ENCODE assay signal across 9 cellular contexts in genomic region chr20:63658749-63659187, GRCh38. TPM values are rescaled to one million over a fixed set of nuclear protein-coding genes. Genes with fewer than 3 reads are reported as not detected.
A peak's percentile ranks its signal among the peaks of the same experiment; 100 is the strongest.
DNase-seq lines count a peak whose midpoint lies in the region; ATAC-seq, FAIRE-seq and TF ChIP-seq lines count a peak whose summit lies in the region.
"Had no signal": no experiment of that assay in that cellular context is flagged by ENCODE, and none has a peak within 500 bp of the region (broad histone marks: within the 10 kb centered on the region; RNA-seq: fewer than 3 reads in every experiment).

No MANE protein-coding gene starts in this region.

- H3K36me3 ChIP-seq in HCT116 (ENCODE audit: control insufficient read depth in 1 of 2, insufficient read depth in 2 of 2, low read length in 2 of 2) (peaks cover 9 to 15% of the 10 kb centered on the region in 2 experiments), Panc1 (ENCODE audit: control insufficient read depth, insufficient read depth, low read length) (peaks cover 3% of the 10 kb centered on the region; the same call in 1 of the 2 replicates)

- H3K27me3 ChIP-seq in HCT116 (ENCODE audit: insufficient read depth, low read length) (no peaks in the 10 kb centered on the region), Panc1 (ENCODE audit: control insufficient read depth, insufficient read depth, low read length) (no peaks in the 10 kb centered on the region)

- peaks cover 38% of the 10 kb centered on the region for H3K4me1 Mint-ChIP-seq in nephron progenitor cell

- peaks cover 3% of the 10 kb centered on the region for H3K27me3 Mint-ChIP-seq in nephron progenitor cell (ENCODE audit: low read depth, poor library complexity)

- RAD21 ChIA-PET in HCT116 (lab: Charles Lee; ENCODE audit: low non-redundant PET in 1 of 2, low total read pairs in 2 of 2, uncharacterized antibody in 2 of 2, unreplicated experiment in 2 of 2): interaction anchor here (0.6 to 1.3 kb wide), 3 partner anchors 24 to 28 kb away, joined by 3 to 5 read pairs (median 4); no protein-coding TSS in a partner anchor

- CTCF ChIA-PET in HCT116 (lab: Charles Lee) (interaction anchor here (1.0 kb wide), 1 partner anchor 17 kb away, joined by 5 read pairs; no protein-coding TSS in a partner anchor), Panc1 (lab: Charles Lee) (interaction anchor here (0.9 kb wide), 1 partner anchor 17 kb away, joined by 6 read pairs; no protein-coding TSS in a partner anchor), GM10248 (lab: Yijun Ruan, JAX) (interaction anchor here (1.0 to 3.4 kb wide), 4 partner anchors 9 to 205 kb away, joined by 3 to 11 read pairs (median 3); no protein-coding TSS in a partner anchor)

- intact Hi-C loops in HCT116 (cut with micrococcal nuclease) (loop anchor here (1.0 kb wide), 2 partner anchors 24 to 30 kb away; no protein-coding TSS in a partner anchor), Panc1 (cut with micrococcal nuclease; ENCODE audit: unreplicated experiment) (no loop called here)

- H3K9me3 Mint-ChIP-seq in nephron progenitor cell: no peaks in the 10 kb centered on the region

- H3K27ac ChIP-seq in HCT116 (ENCODE audit: low read depth, low read length): peak overlapping the region; percentile 73
- H3K27ac ChIP-seq in Panc1 (ENCODE audit: low read length): peak overlapping the region; percentile 90

- H3K9me3 ChIP-seq in HCT116 (ENCODE audit: control insufficient read depth in 1 of 2, insufficient read depth in 1 of 2, low read depth in 1 of 2, low read length in 2 of 2) (no peaks in the 10 kb centered on the region), Panc1 (ENCODE audit: control insufficient read depth, insufficient read depth, low read depth, low read length) (no peaks in the 10 kb centered on the region)

- BruUV-seq in HCT116 (replicated peaks; lab: Mats Ljungman, UMichigan): no TSS peak
- BruUV-seq in Panc1 (replicated peaks; lab: Mats Ljungman, UMichigan): no TSS peak

- no peak for TF ChIP-seq RAD21 in HCT116 (IDR thresholded peaks at IDR 0.05; ENCODE audit: low read depth)

- H3K27ac Mint-ChIP-seq in nephron progenitor cell: peak overlapping the region; percentile 92

- ATAC-seq in HCT116: peak; percentile 31
- ATAC-seq in Panc1: peak; percentile 26
- no peak for ATAC-seq in HG02840 (IDR thresholded peaks at IDR 0.05; ENCODE audit: low FRiP score, unreplicated experiment)

- H3K4me2 ChIP-seq in HCT116 (ENCODE audit: low read length): peak overlapping the region; percentile 97

- TF ChIP-seq CTCF in HCT116 (IDR thresholded peaks at IDR 0.05 in 2 of 3, conservative IDR thresholded peaks at IDR 0.05 in 1 of 3; ENCODE audit: borderline replicate concordance in 1 of 3, insufficient read depth in 1 of 3, low read depth in 2 of 3, low read length in 2 of 3) (no peak), Panc1 (IDR thresholded peaks at IDR 0.05) (no peak), epithelial cell of esophagus (IDR thresholded peaks at IDR 0.05; ENCODE audit: insufficient read depth, low read depth, low read length, missing control alignments) (no peak), nephron progenitor cell (IDR thresholded peaks at IDR 0.05) (no peak), GM10248 (IDR thresholded peaks at IDR 0.05; ENCODE audit: control extremely low read depth, extremely low read depth, low read depth, missing control alignments) (no peak)

- no peak overlapping the region for H2AFZ ChIP-seq in HCT116 (ENCODE audit: low read depth, low read length, poor library complexity, severe bottlenecking)

- peaks cover 45% of the 10 kb centered on the region for H3K79me2 ChIP-seq in HCT116 (ENCODE audit: insufficient read depth, low read length)

- H3K9ac ChIP-seq in HCT116 (ENCODE audit: low read length): peak overlapping the region; percentile 82

- POLR2A ChIA-PET in HCT116 (lab: Charles Lee) (interaction anchor here (0.8 to 1.5 kb wide), 9 partner anchors 9 to 205 kb away, joined by 3 to 14 read pairs (median 4); partner anchors contain the start of gene HELZ2), Panc1 (lab: Charles Lee) (interaction anchor here (0.6 kb wide), 1 partner anchor 18 kb away, joined by 3 read pairs; no protein-coding TSS in a partner anchor), GM10248 (lab: Yijun Ruan, JAX) (interaction anchor here (1.2 kb wide), 1 partner anchor 17 kb away, joined by 4 read pairs; no protein-coding TSS in a partner anchor)

- FAIRE-seq in H54 (lab: Jason Lieb, UNC): no peak
- FAIRE-seq: TTC549 had no signal

- peak overlapping the region; percentile 97 for H3K4me3 Mint-ChIP-seq in nephron progenitor cell

- DNase-seq in GM03348 (ENCODE audit: low spot score): peak; percentile 66
- no peak for DNase-seq in HCT116 (ENCODE audit: low read depth, low spot score)
- DNase-seq in Panc1 (ENCODE audit: low read depth, low spot score): no peak
- DNase-seq in epithelial cell of esophagus (ENCODE audit: low read depth): peak; percentile 35
- peak; percentile 58 for DNase-seq in nephron progenitor cell
- DNase-seq in GM10248 (ENCODE audit: extremely low spot score): no peak
- no peak for DNase-seq in H54 (ENCODE audit: insufficient read length, low spot score)

- H3K9me2 ChIP-seq in HCT116 (ENCODE audit: insufficient read depth): no peaks in the 10 kb centered on the region

- in situ Hi-C loops in Panc1 (cut with HindIII; ENCODE audit: low pct_unique_long_range_greater_than_20kb, low sequenced_read_pairs): no loop called here

- peaks cover 10% of the 10 kb centered on the region for H3K36me3 Mint-ChIP-seq in nephron progenitor cell (ENCODE audit: low read depth)

- TF ChIP-seq POLR2A in HCT116 (IDR thresholded peaks at IDR 0.05; ENCODE audit: borderline replicate concordance, extremely low read depth, insufficient read depth, insufficient read length) (no peak), H54 (IDR thresholded peaks at IDR 0.05; ENCODE audit: low read depth, low read length) (no peak)

- H3K4me1 ChIP-seq in HCT116 (ENCODE audit: control insufficient read depth in 1 of 2, insufficient read depth in 2 of 2, low read length in 2 of 2) (peaks cover 16 to 37% of the 10 kb centered on the region in 2 experiments), Panc1 (ENCODE audit: control insufficient read depth, insufficient read depth, low read length) (peaks cover 9% of the 10 kb centered on the region)

- H4K20me1 ChIP-seq in HCT116 (ENCODE audit: insufficient read depth): no peaks in the 10 kb centered on the region

- H3K4me3 ChIP-seq in HCT116 (replicated peaks in 1 of 2; ENCODE audit: low read depth in 1 of 2, low read length in 2 of 2) (peak overlapping the region; percentile 82 to 99), Panc1 (ENCODE audit: low read depth in 2 of 2, low read length in 2 of 2) (peak overlapping the region; percentile 92 to 95), epithelial cell of esophagus (ENCODE audit: low read length) (peak overlapping the region; percentile 93)

TF ChIP-seq in HCT116, 20 proteins besides CTCF, POLR2A, EP300 and RAD21:
- TF ChIP-seq MAX (IDR thresholded peaks at IDR 0.05) (no peak), POLR2AphosphoS5 (IDR thresholded peaks at IDR 0.05; ENCODE audit: low read depth, low read length) (peak; percentile 5; the same call in 1 of the 2 replicates), EZH2 (IDR thresholded peaks at IDR 0.05) (no peak)

RNA-seq across cellular contexts. Expression of gene RTEL1, which starts 0.7 kb away (rescaled TPM):
- total RNA-seq in HCT116 (2021; ENCODE audit: unreplicated experiment) (58.0 TPM), Panc1 (2021; ENCODE audit: unreplicated experiment) (26.1 TPM)
- 24.9 and 26.1 TPM in 2 replicates for polyA plus RNA-seq in HCT116 (2012)
- polyA plus RNA-seq in Panc1 (2012; ENCODE audit: insufficient read length): 13.1 TPM

RNA-seq across cellular contexts. Expression of gene STMN3, which starts 5.5 kb away (rescaled TPM):
- total RNA-seq in HCT116 (2021; ENCODE audit: unreplicated experiment): 138 TPM
- 76.1 and 97.1 TPM in 2 replicates for polyA plus RNA-seq in HCT116 (2012)
- total RNA-seq in Panc1 (2021; ENCODE audit: unreplicated experiment): 42.7 TPM
- polyA plus RNA-seq in Panc1 (2012; ENCODE audit: insufficient read length): 61.1 TPM

RNA-seq across cellular contexts. Expression of gene GMEB2, which starts 31.9 kb away (rescaled TPM):
- total RNA-seq in HCT116 (2021; ENCODE audit: unreplicated experiment): 13.9 TPM
- 10.0 and 10.2 TPM in 2 replicates for polyA plus RNA-seq in HCT116 (2012)
- 13.1 TPM for total RNA-seq in Panc1 (2021; ENCODE audit: unreplicated experiment)
- polyA plus RNA-seq in Panc1 (2012; ENCODE audit: insufficient read length): 14.5 TPM

RNA-seq across cellular contexts. Expression of gene TNFRSF6B, which starts 37.7 kb away (rescaled TPM):
- total RNA-seq in HCT116 (2021; ENCODE audit: unreplicated experiment) (147 TPM), Panc1 (2021; ENCODE audit: unreplicated experiment) (not detected)
- polyA plus RNA-seq in HCT116 (2012): 342 and 380 TPM in 2 replicates
- 1.4 TPM for polyA plus RNA-seq in Panc1 (2012; ENCODE audit: insufficient read length)

RNA-seq across cellular contexts. Expression of gene ARFRP1, which starts 49.0 kb away (rescaled TPM):
- total RNA-seq in HCT116 (2021; ENCODE audit: unreplicated experiment): 53.7 TPM
- 36.3 and 39.8 TPM in 2 replicates for polyA plus RNA-seq in HCT116 (2012)
- total RNA-seq in Panc1 (2021; ENCODE audit: unreplicated experiment): 57.9 TPM
- polyA plus RNA-seq in Panc1 (2012; ENCODE audit: insufficient read length): 68.1 TPM

Comparison
In these comparisons a context has a peak if more than half of its experiments do, and no peak if none do; other contexts are left out.
1. DNase-seq: peak in GM03348 (single experiment), epithelial cell of esophagus (single experiment) and nephron progenitor cell (single experiment); none in HCT116 (single experiment), Panc1 (single experiment), GM10248 (single experiment) and H54 (single experiment).
2. Peak in every context shown above with its lines, with median percentiles within 50 percentile points of each other: H3K4me3 ChIP-seq.